8 cellular contexts compared by ENCODE assay signal in genomic region chr5:125198270-125198974, GRCh38.
DNase-seq lines count a peak whose midpoint lies in the region; ATAC-seq and TF ChIP-seq lines count a peak whose summit lies in the region.

No MANE protein-coding gene starts in this region.

- peak; percentile 83 for DNase-seq in COLO668 (lab: John Stamatoyannopoulos, UW; ENCODE audit: unreplicated experiment)
- DNase-seq in NCI-H187 treated with DMSO at 0.1 percent for 48 hours (lab: John Stamatoyannopoulos, UW) = peak; percentile 84
- peak; percentile 91 for DNase-seq in brain microvascular endothelial cell
- peak; percentile 52 for DNase-seq in kidney tubule cell (ENCODE audit: low spot score)
- no peak for DNase-seq in upper lobe of right lung
- DNase-seq in RWPE1 (ENCODE audit: low spot score) = no peak
- DNase-seq in stimulated activated CD4-positive, alpha-beta T cell treated with anti-CD3 and anti-CD28 coated beads, Interleukin-4, amount 100 ng/mL, for 24 hours = no peak

- no peaks in the 10 kb centered on the region for H3K4me1 ChIP-seq in upper lobe of right lung

- H3K4me3 ChIP-seq in brain microvascular endothelial cell (ENCODE audit: low read depth, low read length) = no peak overlapping the region
- H3K4me3 ChIP-seq in upper lobe of right lung = no peak overlapping the region

- H3K27ac ChIP-seq in brain microvascular endothelial cell = no peak overlapping the region
- H3K27ac ChIP-seq in upper lobe of right lung = no peak overlapping the region
- H3K27ac ChIP-seq in RWPE1 = no peak overlapping the region

- intact Hi-C loops in upper lobe of right lung (cut with DNase I) = no loop called here

- CTCF ChIA-PET in RWPE1 (lab: Yijun Ruan, JAX) = no interaction called here

- in situ Hi-C loops in brain microvascular endothelial cell (cut with HindIII; ENCODE audit: low pct_ligation_motif_present, low sequenced_read_pairs) = no loop called here

- H3K9me3 ChIP-seq in upper lobe of right lung = no peaks in the 10 kb centered on the region

- no peak for TF ChIP-seq CTCF in brain microvascular endothelial cell (IDR thresholded peaks at IDR 0.05; ENCODE audit: low read depth, low read length, missing control alignments)
- no peak for TF ChIP-seq CTCF in upper lobe of right lung (IDR thresholded peaks at IDR 0.05)
- TF ChIP-seq CTCF in RWPE1 (conservative IDR thresholded peaks at IDR 0.05; ENCODE audit: low read depth) = no peak

- H3K36me3 ChIP-seq in brain microvascular endothelial cell (replicated peaks) (no peaks in the 10 kb centered on the region), upper lobe of right lung (no peaks in the 10 kb centered on the region)

- no peaks in the 10 kb centered on the region for H3K27me3 ChIP-seq in brain microvascular endothelial cell (replicated peaks)
- no peaks in the 10 kb centered on the region for H3K27me3 ChIP-seq in upper lobe of right lung

- POLR2A ChIA-PET in RWPE1 (lab: Yijun Ruan, JAX; ENCODE audit: low non-redundant PET) = no interaction called here

- ATAC-seq in upper lobe of right lung (peak; percentile 42), GM19395 (IDR thresholded peaks at IDR 0.05; ENCODE audit: unreplicated experiment) (no peak)

Comparison
In these comparisons a context has a peak if more than half of its experiments do, and no peak if none do; other contexts are left out.
1. DNase-seq: peak in COLO668 (single experiment), NCI-H187 treated with DMSO at 0.1 percent for 48 hours (single experiment), brain microvascular endothelial cell (single experiment) and kidney tubule cell (single experiment); none in upper lobe of right lung (single experiment), RWPE1 (single experiment) and stimulated activated CD4-positive, alpha-beta T cell treated with anti-CD3 and anti-CD28 coated beads, Interleukin-4, amount 100 ng/mL, for 24 hours (single experiment).